9 cellular contexts compared by ENCODE assay signal in genomic region chr12:6961278-6961694, GRCh38. TPM values are rescaled to one million over a fixed set of nuclear protein-coding genes. Genes with fewer than 3 reads are reported as not detected.
DNase-seq lines count a peak whose midpoint lies in the region; ATAC-seq lines count a peak whose summit lies in the region.
"Had no signal": no experiment of that assay in that cellular context is flagged by ENCODE, and none has a peak within 500 bp of the region (broad histone marks: within the 10 kb centered on the region; RNA-seq: fewer than 3 reads in every experiment).

No MANE protein-coding gene starts in this region.

- ATAC-seq in GM21390 (IDR thresholded peaks at IDR 0.05; ENCODE audit: unreplicated experiment) (no peak), HG03442 (IDR thresholded peaks at IDR 0.05; ENCODE audit: unreplicated experiment) (no peak)

- DNase-seq in NCI-H1417 (lab: John Stamatoyannopoulos, UW) (peak in 2 of 3 experiments; percentile 63 to 75), NCI-H1417 treated with DMSO at 0.1 percent for 48 hours (lab: John Stamatoyannopoulos, UW) (no peak), SJCRH30 (peak; percentile 59 to 63)
- peak; percentile 95 for DNase-seq in activated naive CD4-positive, alpha-beta T cell treated with anti-CD3 and anti-CD28 coated beads, Interleukin-2, amount 50 U/mL, for 16 hours
- DNase-seq in stimulated activated CD4-positive, alpha-beta T cell treated with anti-CD3 and anti-CD28 coated beads, Interleukin-15, amount 100 ng/mL, for 24 hours = peak; percentile 97

- peaks cover 5% of the 10 kb centered on the region; the same call in 1 of the 2 replicates for H3K27me3 ChIP-seq in SJCRH30

- H3K36me3 ChIP-seq in SJCRH30 = peaks cover 17% of the 10 kb centered on the region

- H3K9me3 ChIP-seq in SJCRH30 (replicated peaks) = no peaks in the 10 kb centered on the region

- peak overlapping the region; percentile 65 for H3K27ac ChIP-seq in SJCRH30

- H3K4me1 ChIP-seq in SJCRH30 = peaks cover 11% of the 10 kb centered on the region; the same call in 1 of the 2 replicates

- H3K4me3 ChIP-seq in SJCRH30 (peak overlapping the region; percentile 50), iPS-11a (ENCODE audit: low read depth, low read length) (peak overlapping the region; percentile 89)

RNA-seq across cellular contexts. Expression of gene PHB2, which starts 9.2 kb away (rescaled TPM):
- 310 and 322 TPM in 2 replicates for total RNA-seq in SJCRH30 (2014; rRNA removed; shearing (Covaris generic))

RNA-seq across cellular contexts. Expression of gene EMG1, which starts 9.4 kb away (rescaled TPM):
- 54.9 and 57.7 TPM in 2 replicates for total RNA-seq in SJCRH30 (2014; rRNA removed; shearing (Covaris generic))

RNA-seq across cellular contexts. Expression of gene PTPN6, which starts 10.1 kb away (rescaled TPM):
- total RNA-seq in SJCRH30 (2014; rRNA removed; shearing (Covaris generic)) = 0.18 and 0.38 TPM in 2 replicates

RNA-seq across cellular contexts. Expression of gene C12orf57, which starts 17.5 kb away (rescaled TPM):
- 193 and 245 TPM in 2 replicates for total RNA-seq in SJCRH30 (2014; rRNA removed; shearing (Covaris generic))

RNA-seq across cellular contexts. Expression of gene RNU7-1, which starts 17.7 kb away (rescaled TPM):
- not detected in 2 replicates for total RNA-seq in SJCRH30 (2014; rRNA removed; shearing (Covaris generic))
- total RNA-seq: kidney epithelial cell had no signal
